In genomic region chr7:43729214-43729923, GRCh38 we compare ENCODE assay signal across 8 cellular contexts. TPM values are rescaled to one million over a fixed set of nuclear protein-coding genes. Genes with fewer than 3 reads are reported as not detected.
DNase-seq lines count a peak whose midpoint lies in the region; ATAC-seq and TF ChIP-seq lines count a peak whose summit lies in the region.

Gene COA1 (minus strand): TSS chr7:43729523. CDS start chr7:43648614, 80,909 bp downstream.

- peak within 1 kb of the TSS; percentile 94 for H3K9ac ChIP-seq in PC-3 (ENCODE audit: low read length)

- H3K4me3 ChIP-seq in PC-3 (ENCODE audit: low read length), result peak within 1 kb of the TSS; percentile 95
- peak within 1 kb of the TSS; percentile 88 for H3K4me3 ChIP-seq in epithelial cell of proximal tubule (ENCODE audit: low read depth, low read length)

- H3K4me2 ChIP-seq in PC-3 (ENCODE audit: low read length), result peak within 1 kb of the TSS; percentile 84

- peaks cover 50% of the 10 kb centered on the region for H3K79me2 ChIP-seq in PC-3 (ENCODE audit: low read length)

- no peaks in the 10 kb centered on the region for H3F3A ChIP-seq in PC-3 (ENCODE audit: low read length, unreplicated experiment)

- POLR2A ChIA-PET in PC-3 (lab: Charles Lee; ENCODE audit: unreplicated experiment), result interaction anchor here (0.6 to 1.0 kb wide), 4 partner anchors 17 to 147 kb away, joined by 3 to 10 read pairs (median 6); partner anchors contain the start of gene STK17A

- TF ChIP-seq CTCF in PC-3 (conservative IDR thresholded peaks at IDR 0.05; ENCODE audit: low read depth, low read length) (no peak), epithelial cell of proximal tubule (conservative IDR thresholded peaks at IDR 0.05; ENCODE audit: low read depth, low read length) (no peak)

- TF ChIP-seq RAD21 in Ishikawa (IDR thresholded peaks at IDR 0.05; ENCODE audit: low read depth), result no peak

- H3K27ac ChIP-seq in PC-3 (ENCODE audit: low read length), result peak within 1 kb of the TSS; percentile 53

- ATAC-seq in GM21576 (IDR thresholded peaks at IDR 0.05; ENCODE audit: unreplicated experiment) (peak; percentile 75), PC-3 (peak; percentile 95)

- no peaks in the 10 kb centered on the region for H3K9me2 ChIP-seq in PC-3 (replicated peaks; ENCODE audit: low read length)

- peaks cover 12% of the 10 kb centered on the region; the same call in 1 of the 2 replicates for H4K20me1 ChIP-seq in PC-3 (ENCODE audit: low read length)

- intact Hi-C loops in PC-3 (cut with micrococcal nuclease), result loop anchor here (1.0 to 10.0 kb wide), 4 partner anchors 35 to 795 kb away; partner anchors contain the start of genes MRPL32 and PSMA2

- peaks cover 18% of the 10 kb centered on the region; the same call in 1 of the 2 replicates for H3K4me1 ChIP-seq in PC-3 (ENCODE audit: insufficient read depth, low read length)

- no peaks in the 10 kb centered on the region for H3K9me3 ChIP-seq in PC-3 (ENCODE audit: low read length)

- DNase-seq in DMS53 (lab: John Stamatoyannopoulos, UW) (peak; percentile 98), PC-3 (peak; percentile 91), activated T-cell treated with anti-CD3 and anti-CD28 coated beads for 48 hours (ENCODE audit: low read depth) (peak; percentile 78), epithelial cell of proximal tubule (ENCODE audit: low read depth) (peak; percentile 67), mucosa of gallbladder (ENCODE audit: low spot score) (peak; percentile 86)
- DNase-seq in stimulated activated CD8-positive, alpha-beta memory T cell treated with anti-CD3 and anti-CD28 coated beads, Interleukin-4, amount 100 ng/mL, for 24 hours (ENCODE audit: low read depth), result peak; percentile 68

- H3K36me3 ChIP-seq in PC-3 (ENCODE audit: low read depth, low read length), result no peaks in the 10 kb centered on the region

- CTCF ChIA-PET in PC-3 (lab: Charles Lee), result interaction anchor here (0.7 to 0.9 kb wide), 3 partner anchors 70 to 146 kb away, joined by 3 to 4 read pairs (median 3); partner anchors contain the start of gene STK17A

- H3K27me3 ChIP-seq in PC-3 (ENCODE audit: low read length), result no peaks in the 10 kb centered on the region

- no peak for TF ChIP-seq EP300 in Ishikawa (IDR thresholded peaks at IDR 0.05; ENCODE audit: borderline replicate concordance)

- H2AFZ ChIP-seq in PC-3 (ENCODE audit: low read length), result peak within 1 kb of the TSS; percentile 97

- BruUV-seq in PC-3 (replicated peaks; lab: Mats Ljungman, UMichigan), result no TSS peak

TF ChIP-seq in Ishikawa, 13 proteins besides CTCF, POLR2A, EP300 and RAD21:
- TF ChIP-seq ZBTB7A (IDR thresholded peaks at IDR 0.05; ENCODE audit: low read depth) (no peak), CREB1 (IDR thresholded peaks at IDR 0.05; ENCODE audit: low read depth) (no peak), EGR1 (IDR thresholded peaks at IDR 0.05) (no peak), FOXM1 (IDR thresholded peaks at IDR 0.05; ENCODE audit: borderline replicate concordance, low read depth) (peak; percentile 32; the same call in 1 of the 2 replicates), NFIC (IDR thresholded peaks at IDR 0.05) (no peak; the same call in 1 of the 2 replicates), MAX (IDR thresholded peaks at IDR 0.05) (peak; percentile 83), TAF1 (IDR thresholded peaks at IDR 0.05; ENCODE audit: low read depth) (peak; percentile 98), TEAD4 (IDR thresholded peaks at IDR 0.05) (peak; percentile 14; the same call in 1 of the 2 replicates), TCF12 (IDR thresholded peaks at IDR 0.05; ENCODE audit: low read depth) (peak; percentile 76), USF1 (IDR thresholded peaks at IDR 0.05) (peak; percentile 39; the same call in 1 of the 2 replicates), YY1 (IDR thresholded peaks at IDR 0.05; ENCODE audit: low read depth) (peak; percentile 54; the same call in 1 of the 2 replicates), CEBPB (IDR thresholded peaks at IDR 0.05) (no peak)

RNA-seq across cellular contexts. Expression of gene COA1, which starts in this region (rescaled TPM):
- total RNA-seq in PC-3 (2014; rRNA removed) (65.8 and 82.0 TPM in 2 replicates), epithelial cell of proximal tubule (54.0 and 74.7 TPM in 2 replicates), mucosa of gallbladder (43.6 TPM)

Comparison
In these comparisons a context has a peak if more than half of its experiments do, and no peak if none do; other contexts are left out.
1. Peak in every context shown above with its lines: DNase-seq, ATAC-seq, H3K4me3 ChIP-seq and H3K27ac ChIP-seq.